Comparison of ENCODE assay signal across 19 cellular contexts in genomic region chr18:71239111-71239624, GRCh38.
"Had no signal": no experiment of that assay in that cellular context is flagged by ENCODE, and none has a peak within 500 bp of the region (broad histone marks: within the 10 kb centered on the region; RNA-seq: fewer than 3 reads in every experiment).

No MANE protein-coding gene starts in this region.

- H3K4me1 Mint-ChIP-seq: activated CD4-positive, alpha-beta T cell treated with anti-CD3 and anti-CD28 coated beads, Interleukin-2, amount 10 ng/mL, durations not matched to agents 7 days and 5 days; activated naive CD4-positive, alpha-beta T cell treated with anti-CD3 and anti-CD28 coated beads, Interleukin-2, amount 10 ng/mL, durations not matched to agents 7 days and 5 days; activated naive CD8-positive, alpha-beta T cell treated with anti-CD3 and anti-CD28 coated beads, Interleukin-2, amount 50 U/mL, for 24 hours; brain had no signal

- H3K4me3 Mint-ChIP-seq: activated CD4-positive, alpha-beta T cell treated with anti-CD3 and anti-CD28 coated beads, Interleukin-2, amount 10 ng/mL, durations not matched to agents 7 days and 5 days; activated naive CD4-positive, alpha-beta T cell treated with anti-CD3 and anti-CD28 coated beads, Interleukin-2, amount 10 ng/mL, durations not matched to agents 7 days and 5 days; activated naive CD8-positive, alpha-beta T cell treated with anti-CD3 and anti-CD28 coated beads, Interleukin-2, amount 50 U/mL, for 24 hours; brain; type B pancreatic cell had no signal

- ATAC-seq: activated naive CD8-positive, alpha-beta T cell treated with anti-CD3 and anti-CD28 coated beads, Interleukin-2, amount 50 U/mL, for 24 hours; foreskin keratinocyte; left ventricle myocardium superior; right cardiac atrium had no signal

- H3K27me3 Mint-ChIP-seq: activated CD4-positive, alpha-beta T cell treated with anti-CD3 and anti-CD28 coated beads, Interleukin-2, amount 10 ng/mL, durations not matched to agents 7 days and 5 days; activated naive CD4-positive, alpha-beta T cell treated with anti-CD3 and anti-CD28 coated beads, Interleukin-2, amount 10 ng/mL, durations not matched to agents 7 days and 5 days; activated naive CD8-positive, alpha-beta T cell treated with anti-CD3 and anti-CD28 coated beads, Interleukin-2, amount 50 U/mL, for 24 hours had no signal

- H3K4me3 ChIP-seq: skin epidermis, testis had no signal

- H3K9me3 Mint-ChIP-seq: activated CD4-positive, alpha-beta T cell treated with anti-CD3 and anti-CD28 coated beads, Interleukin-2, amount 10 ng/mL, durations not matched to agents 7 days and 5 days; activated naive CD4-positive, alpha-beta T cell treated with anti-CD3 and anti-CD28 coated beads, Interleukin-2, amount 10 ng/mL, durations not matched to agents 7 days and 5 days; activated naive CD8-positive, alpha-beta T cell treated with anti-CD3 and anti-CD28 coated beads, Interleukin-2, amount 50 U/mL, for 24 hours; type B pancreatic cell had no signal

- H3K27me3 ChIP-seq: foreskin keratinocyte, testis had no signal

- H3K36me3 Mint-ChIP-seq: activated naive CD4-positive, alpha-beta T cell treated with anti-CD3 and anti-CD28 coated beads, Interleukin-2, amount 10 ng/mL, durations not matched to agents 7 days and 5 days; brain; type B pancreatic cell had no signal

- H3K27ac Mint-ChIP-seq: activated CD4-positive, alpha-beta T cell treated with anti-CD3 and anti-CD28 coated beads, Interleukin-2, amount 10 ng/mL, durations not matched to agents 7 days and 5 days; activated naive CD4-positive, alpha-beta T cell treated with anti-CD3 and anti-CD28 coated beads, Interleukin-2, amount 10 ng/mL, durations not matched to agents 7 days and 5 days; activated naive CD8-positive, alpha-beta T cell treated with anti-CD3 and anti-CD28 coated beads, Interleukin-2, amount 50 U/mL, for 24 hours; brain; type B pancreatic cell had no signal

- H3K4me1 ChIP-seq: foreskin keratinocyte, testis had no signal

- H3K9me3 ChIP-seq: testis had no signal

- DNase-seq: activated CD4-positive, alpha-beta T cell treated with anti-CD3 and anti-CD28 coated beads, Interleukin-2, amount 10 ng/mL, durations not matched to agents 7 days and 5 days; activated CD8-positive, alpha-beta memory T cell treated with anti-CD3 and anti-CD28 coated beads for 24 hours; activated CD8-positive, alpha-beta memory T cell treated with anti-CD3 and anti-CD28 coated beads, Interleukin-2, amount 50 U/mL, for 48 hours; activated effector memory CD4-positive, alpha-beta T cell treated with Interleukin-2 at 50 U/mL for 16 hours; activated naive CD4-positive, alpha-beta T cell treated with anti-CD3 and anti-CD28 coated beads, Interleukin-2, amount 10 ng/mL, durations not matched to agents 7 days and 5 days; activated naive CD8-positive, alpha-beta T cell treated with anti-CD3 and anti-CD28 coated beads, Interleukin-2, amount 50 U/mL, for 24 hours; activated T-cell treated with anti-CD3 and anti-CD28 coated beads, Interleukin-2, amount 50 U/mL, for 48 hours; anterior cingulate cortex; caudate nucleus; foreskin keratinocyte; left ventricle myocardium superior; right cardiac atrium; stimulated activated CD4-positive, alpha-beta T cell treated with anti-CD3 and anti-CD28 coated beads, Interleukin-15, amount 100 ng/mL, for 24 hours; stimulated activated CD4-positive, alpha-beta T cell treated with anti-CD3 and anti-CD28 coated beads, Interleukin-2, amount 100 ng/mL, for 48 hours; T1000; testis had no signal
